In the genomic region with DNA sequence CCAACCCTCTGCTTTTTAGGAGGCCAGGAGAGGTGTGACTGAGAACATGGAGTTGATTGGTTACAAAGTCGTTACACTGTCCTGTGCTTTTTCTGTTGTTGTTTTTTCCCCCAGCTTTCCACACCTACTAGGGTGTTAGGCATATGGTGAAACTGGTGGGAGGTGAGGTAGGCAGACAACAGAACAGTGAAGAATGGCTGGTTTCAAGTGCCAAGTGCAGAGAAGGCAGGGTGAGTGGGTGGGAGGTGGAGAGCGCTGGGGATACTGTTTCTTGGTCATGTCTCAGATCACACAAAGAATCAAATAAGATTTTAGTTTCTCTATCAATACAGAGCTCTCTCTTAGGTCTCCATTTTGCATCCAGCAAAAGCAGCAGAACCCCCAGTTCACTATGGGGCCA, we compare ENCODE assay signal across 1 cellular context.
TF ChIP-seq lines count a peak whose summit lies in the region.

No MANE protein-coding gene starts in this region.

TF ChIP-seq in HepG2, 621 proteins besides CTCF, POLR2A, EP300 and RAD21 (continued from another document):
- TF ChIP-seq ZBTB46 (CRISPR knock-in tag; IDR thresholded peaks at IDR 0.05; ENCODE audit: borderline replicate concordance) (no peak), NCOA1 (CRISPR knock-in tag; IDR thresholded peaks at IDR 0.05) (no peak), PLRG1 (conservative IDR thresholded peaks at IDR 0.05) (no peak), ZBTB14 (CRISPR knock-in tag; IDR thresholded peaks at IDR 0.05) (no peak)
- TF ChIP-seq, protein P1, sequence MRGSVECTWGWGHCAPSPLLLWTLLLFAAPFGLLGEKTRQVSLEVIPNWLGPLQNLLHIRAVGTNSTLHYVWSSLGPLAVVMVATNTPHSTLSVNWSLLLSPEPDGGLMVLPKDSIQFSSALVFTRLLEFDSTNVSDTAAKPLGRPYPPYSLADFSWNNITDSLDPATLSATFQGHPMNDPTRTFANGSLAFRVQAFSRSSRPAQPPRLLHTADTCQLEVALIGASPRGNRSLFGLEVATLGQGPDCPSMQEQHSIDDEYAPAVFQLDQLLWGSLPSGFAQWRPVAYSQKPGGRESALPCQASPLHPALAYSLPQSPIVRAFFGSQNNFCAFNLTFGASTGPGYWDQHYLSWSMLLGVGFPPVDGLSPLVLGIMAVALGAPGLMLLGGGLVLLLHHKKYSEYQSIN (CRISPR knock-in tag; IDR thresholded peaks at IDR 0.05; ENCODE audit: borderline replicate concordance): no peak
